In genomic region chr5:32067774-32068173, GRCh38 we compare ENCODE assay signal across 6 cellular contexts.
"Had no signal": no experiment of that assay in that cellular context is flagged by ENCODE, and none has a peak within 500 bp of the region (broad histone marks: within the 10 kb centered on the region; RNA-seq: fewer than 3 reads in every experiment).

No MANE protein-coding gene starts in this region.

- ATAC-seq: GM23338 had no signal

- H2AFZ ChIP-seq: GM23338 had no signal

- H3K4me2 ChIP-seq: GM23338 had no signal

- H3K4me3 ChIP-seq: GM23338 had no signal

- DNase-seq: H9, HCEC 1CT, KBM-7 had no signal

- FAIRE-seq: H1, H54 had no signal
